Comparison of ENCODE assay signal across 11 cellular contexts in genomic region chr3:177525987-177526712, GRCh38.
DNase-seq lines count a peak whose midpoint lies in the region; ATAC-seq lines count a peak whose summit lies in the region.
"Had no signal": no experiment of that assay in that cellular context is flagged by ENCODE, and none has a peak within 500 bp of the region (broad histone marks: within the 10 kb centered on the region; RNA-seq: fewer than 3 reads in every experiment).

No MANE protein-coding gene starts in this region.

- intact Hi-C loops in activated CD4-positive, alpha-beta T cell treated with anti-CD3 and anti-CD28 coated beads, Interleukin-2, amount 10 ng/mL, durations not matched to agents 24 days and 14 days (cut with micrococcal nuclease) = no loop called here

- H3K27ac Mint-ChIP-seq in activated CD4-positive, alpha-beta T cell treated with anti-CD3 and anti-CD28 coated beads, Interleukin-2, amount 10 ng/mL, durations not matched to agents 24 days and 14 days = no peak overlapping the region

- H3K36me3 Mint-ChIP-seq in activated CD4-positive, alpha-beta T cell treated with anti-CD3 and anti-CD28 coated beads, Interleukin-2, amount 10 ng/mL, durations not matched to agents 24 days and 14 days (ENCODE audit: low read depth) = no peaks in the 10 kb centered on the region

- no peak for ATAC-seq in GM21447 (IDR thresholded peaks at IDR 0.05; ENCODE audit: unreplicated experiment)

- peak; percentile 58 for DNase-seq in GM04504 (ENCODE audit: low read depth)
- peak; percentile 56 for DNase-seq in NOMO-1 treated with DMSO at 0.1 percent for 48 hours (lab: John Stamatoyannopoulos, UW; ENCODE audit: unreplicated experiment)
- DNase-seq in dedifferentiated amniotic fluid mesenchymal stem cell (ENCODE audit: extremely low spot score) = peak; percentile 70
- peak; percentile 50 for DNase-seq in renal cortical epithelial cell (ENCODE audit: low read depth)
- no peak for DNase-seq in NCI-H2171 (lab: John Stamatoyannopoulos, UW)
- no peak for DNase-seq in DMS114 treated with DMSO at 0.1 percent for 48 hours (lab: John Stamatoyannopoulos, UW; ENCODE audit: unreplicated experiment)
- DNase-seq in activated CD4-positive, alpha-beta T cell treated with anti-CD3 and anti-CD28 coated beads, Interleukin-2, amount 10 ng/mL, durations not matched to agents 24 days and 14 days = no peak
- DNase-seq: activated CD8-positive, alpha-beta memory T cell treated with anti-CD3 and anti-CD28 coated beads, Interleukin-2, amount 50 U/mL, for 4 hours; NCI-H345; retina had no signal

- H3K4me3 Mint-ChIP-seq in activated CD4-positive, alpha-beta T cell treated with anti-CD3 and anti-CD28 coated beads, Interleukin-2, amount 10 ng/mL, durations not matched to agents 24 days and 14 days = no peak overlapping the region

- H3K4me1 Mint-ChIP-seq in activated CD4-positive, alpha-beta T cell treated with anti-CD3 and anti-CD28 coated beads, Interleukin-2, amount 10 ng/mL, durations not matched to agents 24 days and 14 days = peaks cover 15% of the 10 kb centered on the region

- H3K9me3 Mint-ChIP-seq in activated CD4-positive, alpha-beta T cell treated with anti-CD3 and anti-CD28 coated beads, Interleukin-2, amount 10 ng/mL, durations not matched to agents 24 days and 14 days = peaks cover 16% of the 10 kb centered on the region

- no peaks in the 10 kb centered on the region for H3K27me3 Mint-ChIP-seq in activated CD4-positive, alpha-beta T cell treated with anti-CD3 and anti-CD28 coated beads, Interleukin-2, amount 10 ng/mL, durations not matched to agents 24 days and 14 days

Comparison
In these comparisons a context has a peak if more than half of its experiments do, and no peak if none do; other contexts are left out.
1. DNase-seq: peak in GM04504 (single experiment), NOMO-1 treated with DMSO at 0.1 percent for 48 hours (single experiment), dedifferentiated amniotic fluid mesenchymal stem cell (single experiment) and renal cortical epithelial cell (single experiment); none in NCI-H2171 (single experiment), DMS114 treated with DMSO at 0.1 percent for 48 hours (single experiment) and activated CD4-positive, alpha-beta T cell treated with anti-CD3 and anti-CD28 coated beads, Interleukin-2, amount 10 ng/mL, durations not matched to agents 24 days and 14 days (single experiment).